In the genomic region with DNA sequence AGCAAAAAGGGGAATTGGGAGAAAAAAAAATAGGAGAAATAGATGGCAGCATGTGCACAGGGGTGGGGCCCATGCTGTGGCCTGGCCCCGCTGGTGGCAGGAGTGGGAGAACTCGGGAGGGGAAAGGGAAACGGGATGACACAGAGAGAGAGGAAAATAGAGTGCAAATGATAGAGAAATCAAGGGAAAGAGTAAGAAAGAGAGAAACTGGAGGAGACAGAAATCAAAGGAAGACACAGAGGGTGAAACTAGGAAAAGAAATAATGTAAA, we compare ENCODE assay signal across 27 cellular contexts. TPM values are rescaled to one million over a fixed set of nuclear protein-coding genes. Genes with fewer than 3 reads are reported as not detected.
DNase-seq lines count a peak whose midpoint lies in the region; ATAC-seq, FAIRE-seq and TF ChIP-seq lines count a peak whose summit lies in the region.
"Had no signal": no experiment of that assay in that cellular context is flagged by ENCODE, and none has a peak within 500 bp of the region (broad histone marks: within the 10 kb centered on the region; RNA-seq: fewer than 3 reads in every experiment).

No MANE protein-coding gene starts in this region.

- TF ChIP-seq EP300 in GM12878 (IDR thresholded peaks at IDR 0.05; ENCODE audit: borderline replicate concordance in 1 of 2, control insufficient read depth in 1 of 2, low read depth in 2 of 2, low read length in 2 of 2) = no peak

- no peak overlapping the region for H2BK5ac ChIP-seq in neuronal stem cell (ENCODE audit: low read length)

- in situ Hi-C loops in GM12878 (cut with MboI) = no loop called here

- FAIRE-seq in GM12878 (lab: Jason Lieb, UNC) = no peak

- POLR2A ChIA-PET in GM12878 (lab: Charles Lee) = no interaction called here

- whole genome bisulfite sequencing in GM12878 (ENCODE audit: insufficient coverage, insufficient replicate concordance, low lambda C conversion rate, missing lambda C conversion rate) = 97% methylated on average over 3 of the region's 3 CpGs
- no CpG with 5 or more reads among the region's 3 CpGs for WGBS in neuronal stem cell (ENCODE audit: extremely low coverage in 2 of 2, insufficient read length in 2 of 2, insufficient replicate concordance in 1 of 2), 2 donors

- no peak for TF ChIP-seq CTCF in GM23338 (conservative IDR thresholded peaks at IDR 0.05; ENCODE audit: low read depth in 2 of 2)
- no peak for TF ChIP-seq CTCF in GM12878 (IDR thresholded peaks at IDR 0.05 in 2 of 3, conservative IDR thresholded peaks at IDR 0.05 in 1 of 3; ENCODE audit: control insufficient read depth in 2 of 3, extremely low read depth in 1 of 3, insufficient read depth in 1 of 3, low read depth in 3 of 3, low read length in 3 of 3)

- H3K9ac ChIP-seq in NT2/D1 (ENCODE audit: insufficient read length, low read depth) = peak overlapping the region; percentile 21
- H3K9ac ChIP-seq in GM12878 (ENCODE audit: control insufficient read depth, insufficient read depth, low read length) = no peak overlapping the region
- H3K9ac ChIP-seq in neuronal stem cell (ENCODE audit: low read depth, low read length, poor library complexity) = no peak overlapping the region

- H4K8ac ChIP-seq in neuronal stem cell (ENCODE audit: low read depth, low read length) = no peak overlapping the region

- H3K4me3 ChIP-seq in GM23338 = no peak overlapping the region
- no peak overlapping the region for H3K4me3 ChIP-seq in NT2/D1 (ENCODE audit: insufficient read length, low read depth)
- no peak overlapping the region for H3K4me3 ChIP-seq in GM12878
- H3K4me3 ChIP-seq in neuronal stem cell (ENCODE audit: low read length in 2 of 2) = no peak overlapping the region
- H3K4me3 ChIP-seq: gastrocnemius medialis had no signal

- no peaks in the 10 kb centered on the region for H3K36me3 ChIP-seq in GM23338 (ENCODE audit: insufficient read depth)
- no peaks in the 10 kb centered on the region for H3K36me3 ChIP-seq in NT2/D1 (ENCODE audit: insufficient read depth, insufficient read length, low read length)
- H3K36me3 ChIP-seq in GM12878 (ENCODE audit: control insufficient read depth in 2 of 2, insufficient read depth in 2 of 2, low read length in 1 of 2) = no peaks in the 10 kb centered on the region
- no peaks in the 10 kb centered on the region for H3K36me3 ChIP-seq in neuronal stem cell (replicated peaks in 1 of 2; ENCODE audit: control insufficient read depth in 2 of 2, insufficient read depth in 2 of 2, low read length in 2 of 2)
- H3K36me3 ChIP-seq: BE2C, gastrocnemius medialis had no signal

- ATAC-seq in GM23338 (no peak), GM12878 (no peak), HG02571 (IDR thresholded peaks at IDR 0.05; ENCODE audit: unreplicated experiment) (no peak), HG02759 (IDR thresholded peaks at IDR 0.05; ENCODE audit: unreplicated experiment) (no peak)
- ATAC-seq: gastrocnemius medialis; left colon; Right ventricle myocardium inferior; stimulated activated naive CD8-positive, alpha-beta T cell treated with anti-CD3 and anti-CD28 coated beads, Interleukin-15, amount 100 ng/mL, for 72 hours had no signal

- H3K27me3 ChIP-seq in GM23338 (ENCODE audit: insufficient read depth) = no peaks in the 10 kb centered on the region
- H3K27me3 ChIP-seq in NT2/D1 (ENCODE audit: insufficient read depth, insufficient read length) = no peaks in the 10 kb centered on the region
- no peaks in the 10 kb centered on the region for H3K27me3 ChIP-seq in GM12878 (replicated peaks in 1 of 2; ENCODE audit: control insufficient read depth in 2 of 2, insufficient read depth in 2 of 2, low read length in 1 of 2)
- H3K27me3 ChIP-seq in neuronal stem cell (ENCODE audit: control insufficient read depth in 3 of 3, insufficient read depth in 3 of 3, low read depth in 1 of 3, low read length in 3 of 3) = no peaks in the 10 kb centered on the region
- H3K27me3 ChIP-seq: BE2C, gastrocnemius medialis had no signal

- H3K4ac ChIP-seq in neuronal stem cell (ENCODE audit: low read length) = no peak overlapping the region

- H3K9me3 ChIP-seq in NT2/D1 (ENCODE audit: insufficient read depth, low read length) (peaks cover 4% of the 10 kb centered on the region; the same call in 1 of the 2 replicates), GM12878 (replicated peaks; ENCODE audit: control insufficient read depth, insufficient read depth, low read length) (peaks cover 7% of the 10 kb centered on the region; the same call in 2 of the 3 replicates), neuronal stem cell (replicated peaks in 1 of 2; ENCODE audit: control insufficient read depth in 2 of 2, insufficient read depth in 1 of 2, low read depth in 1 of 2, low read length in 2 of 2) (no peaks in the 10 kb centered on the region)
- H3K9me3 ChIP-seq: BE2C, gastrocnemius medialis had no signal

- H4K20me1 ChIP-seq in GM23338 (replicated peaks; ENCODE audit: insufficient read depth) (no peaks in the 10 kb centered on the region), GM12878 (ENCODE audit: control insufficient read depth, insufficient read depth) (no peaks in the 10 kb centered on the region)

- no peak overlapping the region for H3K18ac ChIP-seq in neuronal stem cell (ENCODE audit: low read length)

- H2AK5ac ChIP-seq in neuronal stem cell (ENCODE audit: low read depth, low read length) = no peak overlapping the region

- H3K79me2 ChIP-seq in GM23338 (replicated peaks; ENCODE audit: insufficient read depth) = no peaks in the 10 kb centered on the region
- H3K79me2 ChIP-seq in GM12878 (ENCODE audit: control insufficient read depth, insufficient read depth, low read length) = no peaks in the 10 kb centered on the region

- H3K9me3 Mint-ChIP-seq in GM23338 = peaks cover 22% of the 10 kb centered on the region
- H3K9me3 Mint-ChIP-seq: T-helper 2 cell treated with Interferon-gamma antibody and Interleukin-4, amounts not matched to agents 5 μg/mL and 100 μg/mL, for 36 hours had no signal

- H3F3A ChIP-seq in GM23338 (replicated peaks; ENCODE audit: low read depth) = no peaks in the 10 kb centered on the region

- BruUV-seq in GM12878 (replicated peaks; lab: Mats Ljungman, UMichigan) = no TSS peak

- intact Hi-C loops in GM12878 (cut with micrococcal nuclease; ENCODE audit: unreplicated experiment) = loop anchor here (1.0 kb wide), 1 partner anchor 58 kb away; the partner anchor contains the start of gene NUS1

- no peak overlapping the region for H4K91ac ChIP-seq in neuronal stem cell (ENCODE audit: low read depth, low read length, poor library complexity)

- no peak for TF ChIP-seq RAD21 in GM12878 (IDR thresholded peaks at IDR 0.05; ENCODE audit: insufficient read depth, low read depth, low read length)

- RAD21 ChIA-PET in GM12878 (lab: Charles Lee; ENCODE audit: unreplicated experiment) = no interaction called here

- TF ChIP-seq POLR2A in GM12878 (IDR thresholded peaks at IDR 0.05; ENCODE audit: low read depth, low read length) = no peak

- H3K4me1 Mint-ChIP-seq in GM23338 = peaks cover 37% of the 10 kb centered on the region

- H3K27ac ChIP-seq in GM23338 (ENCODE audit: low read depth) (peak overlapping the region; percentile 51; the same call in 1 of the 2 replicates), GM12878 (ENCODE audit: control insufficient read depth, insufficient read depth) (peak overlapping the region; percentile 66; the same call in 1 of the 2 replicates), neuronal stem cell (replicated peaks; ENCODE audit: low read length) (no peak overlapping the region)
- H3K27ac ChIP-seq: gastrocnemius medialis had no signal

- DNase-seq in GM23338 (ENCODE audit: low spot score) = no peak
- no peak for DNase-seq in NT2/D1 (ENCODE audit: low read depth, low spot score)
- no peak for DNase-seq in GM12878 (ENCODE audit: low read depth, low spot score)
- DNase-seq in neuronal stem cell (ENCODE audit: low spot score) = no peak
- no peak for DNase-seq in NCI-H1930 (lab: John Stamatoyannopoulos, UW)
- DNase-seq in NCI-H226 = no peak
- DNase-seq: ACHN; activated CD8-positive, alpha-beta memory T cell treated with anti-CD3 and anti-CD28 coated beads for 24 hours; activated gamma-delta T cell; BE2C; DMS 273 treated with DMSO at 0.1 percent for 48 hours; EL; gastrocnemius medialis; HCEC 1CT; Karpas-422; left colon; mammary epithelial cell; NCI-H1417; NCI-H2081; NCI-H2227 treated with DMSO at 0.1 percent for 48 hours; NCI-H526 treated with DMSO at 0.1 percent for 48 hours; stimulated activated CD4-positive, alpha-beta T cell treated with anti-CD3 and anti-CD28 coated beads, Interleukin-1b, Interleukin-23, amount 100 ng/mL, for 48 hours; stimulated activated naive CD8-positive, alpha-beta T cell treated with anti-CD3 and anti-CD28 coated beads, Interleukin-15, amount 100 ng/mL, for 72 hours had no signal

- no peak overlapping the region for H3K27ac Mint-ChIP-seq in GM23338

- no peak overlapping the region for H2BK120ac ChIP-seq in neuronal stem cell (ENCODE audit: low read depth, low read length)

- SMC1A ChIA-PET in GM12878 (lab: Charles Lee; ENCODE audit: uncharacterized antibody, unreplicated experiment) = no interaction called here

- H3K23ac ChIP-seq in neuronal stem cell (ENCODE audit: low read depth, low read length, poor library complexity) = no peak overlapping the region

- no peak overlapping the region for H3K4me3 Mint-ChIP-seq in GM23338
- H3K4me3 Mint-ChIP-seq: stimulated activated naive CD8-positive, alpha-beta T cell treated with anti-CD3 and anti-CD28 coated beads, Interleukin-15, amount 100 ng/mL, for 72 hours; T-helper 2 cell treated with Interferon-gamma antibody and Interleukin-4, amounts not matched to agents 5 μg/mL and 100 μg/mL, for 36 hours had no signal

- no peak overlapping the region for H3K14ac ChIP-seq in neuronal stem cell (ENCODE audit: low read length)

- H3K9me2 ChIP-seq in GM23338 (ENCODE audit: insufficient read depth) = no peaks in the 10 kb centered on the region

- H3K79me1 ChIP-seq in neuronal stem cell (ENCODE audit: low read depth, low read length) = no peaks in the 10 kb centered on the region

- no peak overlapping the region for H3K4me2 ChIP-seq in GM23338
- no peak overlapping the region for H3K4me2 ChIP-seq in GM12878 (ENCODE audit: control insufficient read depth, insufficient read depth)
- no peak overlapping the region for H3K4me2 ChIP-seq in neuronal stem cell (ENCODE audit: insufficient read depth, low read length, poor library complexity, severe bottlenecking)

- H3K27me3 Mint-ChIP-seq in GM23338 (ENCODE audit: insufficient read depth, low read depth, poor library complexity) = peaks cover 6% of the 10 kb centered on the region

- H3K4me1 ChIP-seq in GM23338 (ENCODE audit: insufficient read depth) (peaks cover 35% of the 10 kb centered on the region), NT2/D1 (ENCODE audit: insufficient read depth, insufficient read length) (no peaks in the 10 kb centered on the region), GM12878 (ENCODE audit: control insufficient read depth, insufficient read depth, low read length) (0 out of 2 replicates have a peak, but pooled peaks cover 3% of the 10 kb centered on the region), neuronal stem cell (ENCODE audit: control insufficient read depth in 2 of 2, insufficient read depth in 1 of 2, low read depth in 1 of 2, low read length in 2 of 2) (no peaks in the 10 kb centered on the region)
- H3K4me1 ChIP-seq: BE2C had no signal

- CTCF ChIA-PET in GM12878 (lab: Yijun Ruan, JAX) = no interaction called here

- H2AFZ ChIP-seq in GM23338 (no peak overlapping the region), GM12878 (ENCODE audit: control insufficient read depth, low read depth, low read length) (no peak overlapping the region), neuronal stem cell (ENCODE audit: low read length) (peak overlapping the region; percentile 35)

- peaks cover 15% of the 10 kb centered on the region for H3K36me3 Mint-ChIP-seq in GM23338 (ENCODE audit: low read depth)

- H2BK12ac ChIP-seq in neuronal stem cell (ENCODE audit: low read length) = no peak overlapping the region

- H2BK15ac ChIP-seq in neuronal stem cell (ENCODE audit: low read length) = no peak overlapping the region

RNA-seq across cellular contexts. Expression of gene GOPC, which starts 15.4 kb away (rescaled TPM):
- total RNA-seq in GM23338 (2014; rRNA removed; shearing (Covaris generic)) = 24.9 and 26.4 TPM in 2 replicates
- 14.0 and 15.5 TPM in 2 replicates for polyA plus RNA-seq in GM23338 (2016; fragmentation: Nextera tagmentation; extraction: Ambion mirVana)
- 37.9 and 40.2 TPM in 2 replicates for total RNA-seq in GM12878 (2013; cell fraction: nucleolus; rRNA removed)
- 18.8 and 23.7 TPM in 2 replicates for total RNA-seq in GM12878 (2014; rRNA removed)
- total RNA-seq in GM12878 (2014; rRNA removed; fragmentation: Illumina TruSeq; extraction: Trizol) = 21.8 and 22.2 TPM in 2 replicates
- 18.6 and 19.1 TPM in 2 replicates for total RNA-seq in GM12878 (2021)
- polyA plus RNA-seq in GM12878 (2011; ENCODE audit: low read depth) = 6.2 TPM
- 28.5 and 48.0 TPM in 2 replicates for polyA plus RNA-seq in GM12878 (2011; rRNA removed)
- 8.2 and 8.8 TPM in 2 replicates for polyA plus RNA-seq in GM12878 (2011; cell fraction: cytosol; rRNA removed)
- polyA plus RNA-seq in GM12878 (2011; cell fraction: nucleus; rRNA removed) = 26.1 and 33.0 TPM in 2 replicates
- polyA plus RNA-seq in GM12878 (2012) = 11.0 and 18.0 TPM in 2 replicates
- polyA plus RNA-seq in GM12878 (2014; fragmentation: Illumina TruSeq; extraction: Trizol) = 21.3 and 28.7 TPM in 2 replicates
- polyA plus RNA-seq in GM12878 (2014; fragmentation: Nextera tagmentation; extraction: Ambion mirVana) = 1 to 10 TPM; 5.8 to 8.2 TPM
- polyA plus RNA-seq in GM12878 (2014; rRNA removed) = 14.7 and 17.3 TPM in 2 replicates
- 10 to 100 TPM; 15.2 to 15.8 TPM for polyA plus RNA-seq in GM12878 (2016; fragmentation: Nextera tagmentation; extraction: Ambion mirVana)
- polyA minus RNA-seq in GM12878 (2011; rRNA and poly(A)+ RNA removed) = 11.2 and 18.2 TPM in 2 replicates
- 9.2 and 10.3 TPM in 2 replicates for polyA minus RNA-seq in GM12878 (2011; cell fraction: cytosol; rRNA and poly(A)+ RNA removed)
- 16.2 and 18.4 TPM in 2 replicates for polyA minus RNA-seq in GM12878 (2011; cell fraction: nucleus; rRNA and poly(A)+ RNA removed)
- 15.9 TPM for polyA plus RNA-seq in neuronal stem cell (2013, experiment 1 of 2)
- polyA plus RNA-seq in neuronal stem cell (2013, experiment 2 of 2) = 16.1 TPM

RNA-seq across cellular contexts. Expression of gene NUS1, which starts 57.6 kb away (rescaled TPM):
- total RNA-seq in GM23338 (2014; rRNA removed; shearing (Covaris generic)) = 67.7 and 69.0 TPM in 2 replicates
- polyA plus RNA-seq in GM23338 (2016; fragmentation: Nextera tagmentation; extraction: Ambion mirVana) (34.6 and 38.3 TPM in 2 replicates), GM12878 (2011; rRNA removed) (24.4 and 39.5 TPM in 2 replicates), GM12878 (2014; fragmentation: Illumina TruSeq; extraction: Trizol) (46.5 and 59.6 TPM in 2 replicates), GM12878 (2014; fragmentation: Nextera tagmentation; extraction: Ambion mirVana) (10 to 100 TPM; 16.7 to 22.0 TPM), GM12878 (2014; rRNA removed) (21.3 and 22.3 TPM in 2 replicates), GM12878 (2016; fragmentation: Nextera tagmentation; extraction: Ambion mirVana) (10 to 100 TPM; 19.4 to 20.5 TPM)
- total RNA-seq in GM12878 (2013; cell fraction: nucleolus; rRNA removed) = 35.9 and 37.6 TPM in 2 replicates
- total RNA-seq in GM12878 (2014; rRNA removed) (18.2 and 19.8 TPM in 2 replicates), GM12878 (2014; rRNA removed; fragmentation: Illumina TruSeq; extraction: Trizol) (26.8 and 28.4 TPM in 2 replicates), GM12878 (2021) (42.6 and 45.5 TPM in 2 replicates)
- polyA plus RNA-seq in GM12878 (2011; ENCODE audit: low read depth) = 21.4 TPM
- 8.6 and 15.4 TPM in 2 replicates for polyA plus RNA-seq in GM12878 (2011; cell fraction: cytosol; rRNA removed)
- 12.5 and 13.8 TPM in 2 replicates for polyA plus RNA-seq in GM12878 (2011; cell fraction: nucleus; rRNA removed)
- polyA plus RNA-seq in GM12878 (2012) = 38.1 and 40.2 TPM in 2 replicates
- polyA minus RNA-seq in GM12878 (2011; rRNA and poly(A)+ RNA removed) = 12.8 and 19.6 TPM in 2 replicates
- 9.0 and 11.2 TPM in 2 replicates for polyA minus RNA-seq in GM12878 (2011; cell fraction: cytosol; rRNA and poly(A)+ RNA removed)
- 6.9 and 10.0 TPM in 2 replicates for polyA minus RNA-seq in GM12878 (2011; cell fraction: nucleus; rRNA and poly(A)+ RNA removed)
- 30.9 TPM for polyA plus RNA-seq in neuronal stem cell (2013, experiment 1 of 2)
- polyA plus RNA-seq in neuronal stem cell (2013, experiment 2 of 2) = 31.6 TPM
